8 cellular contexts compared by ENCODE assay signal in the genomic region with DNA sequence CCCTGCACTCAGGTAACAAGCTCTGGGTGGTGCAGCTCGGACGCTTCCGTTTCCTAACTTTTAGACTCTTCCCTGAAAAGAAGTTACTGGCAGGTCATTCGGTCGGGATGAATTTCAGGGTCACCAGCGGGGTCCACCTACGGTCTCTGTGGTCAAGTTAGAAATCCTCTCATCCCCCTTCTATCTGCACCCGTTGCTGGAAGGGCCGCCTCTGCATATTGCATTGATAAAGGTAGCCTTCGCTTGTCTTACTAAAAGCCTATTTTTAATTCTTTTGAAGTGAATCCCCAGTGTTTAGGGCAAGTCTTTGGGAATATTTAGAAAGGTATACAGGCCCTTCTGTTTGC. TPM values are rescaled to one million over a fixed set of nuclear protein-coding genes. Genes with fewer than 3 reads are reported as not detected.
A peak's percentile ranks its signal among the peaks of the same experiment; 100 is the strongest.
DNase-seq lines count a peak whose midpoint lies in the region; ATAC-seq and TF ChIP-seq lines count a peak whose summit lies in the region.

No MANE protein-coding gene starts in this region.

- DNase-seq in HCT116 (ENCODE audit: low read depth, low spot score), result no peak
- DNase-seq in SW480 (ENCODE audit: low spot score), result peak; percentile 15
- DNase-seq in foreskin fibroblast, result no peak
- DNase-seq in NCI-H446 (lab: John Stamatoyannopoulos, UW), result no peak
- no peak for DNase-seq in effector CD4-positive, alpha-beta T cell
- DNase-seq in NCI-H2107 treated with DMSO at 0.1 percent for 48 hours (lab: John Stamatoyannopoulos, UW; ENCODE audit: unreplicated experiment), result no peak
- no peak for DNase-seq in AG08395 (ENCODE audit: low spot score)

- no peak for TF ChIP-seq POLR2A in HCT116 (IDR thresholded peaks at IDR 0.05; ENCODE audit: borderline replicate concordance, extremely low read depth, insufficient read depth, insufficient read length)

- peaks cover 11 to 18% of the 10 kb centered on the region in 2 experiments for H3K4me1 ChIP-seq in HCT116 (ENCODE audit: control insufficient read depth in 1 of 2, insufficient read depth in 2 of 2, low read length in 2 of 2)

- H3K27ac ChIP-seq in HCT116 (ENCODE audit: low read depth, low read length) (peak overlapping the region; percentile 93), skin epidermis (peak overlapping the region; percentile 56 to 94 (median 90))

- POLR2A ChIA-PET in HCT116 (lab: Charles Lee), result no interaction called here

- intact Hi-C loops in HCT116 (cut with micrococcal nuclease), result no loop called here

- RAD21 ChIA-PET in HCT116 (lab: Charles Lee; ENCODE audit: low non-redundant PET in 1 of 2, low total read pairs in 2 of 2, uncharacterized antibody in 2 of 2, unreplicated experiment in 2 of 2), result no interaction called here

- TF ChIP-seq CTCF in HCT116 (IDR thresholded peaks at IDR 0.05 in 2 of 3, conservative IDR thresholded peaks at IDR 0.05 in 1 of 3; ENCODE audit: borderline replicate concordance in 1 of 3, insufficient read depth in 1 of 3, low read depth in 2 of 3, low read length in 2 of 3) (no peak), foreskin fibroblast (IDR thresholded peaks at IDR 0.05; ENCODE audit: low read depth, low read length) (no peak)

- H3K79me2 ChIP-seq in HCT116 (ENCODE audit: insufficient read depth, low read length), result peaks cover 49% of the 10 kb centered on the region

- peaks cover 15 to 17% of the 10 kb centered on the region in 2 experiments; a peak in 3 of 4 replicates for H3K36me3 ChIP-seq in HCT116 (ENCODE audit: control insufficient read depth in 1 of 2, insufficient read depth in 2 of 2, low read length in 2 of 2)

- peak overlapping the region; percentile 79 for H3K4me2 ChIP-seq in HCT116 (ENCODE audit: low read length)

- ATAC-seq in HCT116, result no peak

- CTCF ChIA-PET in HCT116 (lab: Charles Lee), result no interaction called here

- no peaks in the 10 kb centered on the region for H3K27me3 ChIP-seq in HCT116 (ENCODE audit: insufficient read depth, low read length)

- H3K4me3 ChIP-seq in HCT116 (replicated peaks in 1 of 2; ENCODE audit: low read depth in 1 of 2, low read length in 2 of 2), result peak overlapping the region; percentile 71 to 73
- H3K4me3 ChIP-seq in foreskin fibroblast (ENCODE audit: low read depth in 1 of 2, low read length in 2 of 2), result peak overlapping the region; percentile 79 to 90
- peak overlapping the region; percentile 63 to 96 (median 83) for H3K4me3 ChIP-seq in skin epidermis

- no peaks in the 10 kb centered on the region for H3K9me3 ChIP-seq in HCT116 (ENCODE audit: control insufficient read depth in 1 of 2, insufficient read depth in 1 of 2, low read depth in 1 of 2, low read length in 2 of 2)

- no peak for TF ChIP-seq RAD21 in HCT116 (IDR thresholded peaks at IDR 0.05; ENCODE audit: low read depth)

- peak overlapping the region; percentile 88 for H3K9ac ChIP-seq in HCT116 (ENCODE audit: low read length)

- H4K20me1 ChIP-seq in HCT116 (ENCODE audit: insufficient read depth), result no peaks in the 10 kb centered on the region; the same call in 1 of the 2 replicates

- no peaks in the 10 kb centered on the region for H3K9me2 ChIP-seq in HCT116 (ENCODE audit: insufficient read depth)

- no TSS peak for BruUV-seq in HCT116 (replicated peaks; lab: Mats Ljungman, UMichigan)

- H2AFZ ChIP-seq in HCT116 (ENCODE audit: low read depth, low read length, poor library complexity, severe bottlenecking), result no peak overlapping the region

TF ChIP-seq in HCT116, 20 proteins besides CTCF, POLR2A, EP300 and RAD21:
- no peak for TF ChIP-seq SRF (IDR thresholded peaks at IDR 0.05; ENCODE audit: low read depth)
- no peak for TF ChIP-seq SP1 (IDR thresholded peaks at IDR 0.05; ENCODE audit: low read depth)
- no peak for TF ChIP-seq FOSL1 (IDR thresholded peaks at IDR 0.05; ENCODE audit: low read depth)
- no peak for TF ChIP-seq ZNF274 (IDR thresholded peaks at IDR 0.05; ENCODE audit: low read depth, low read length)
- TF ChIP-seq, protein P1, sequence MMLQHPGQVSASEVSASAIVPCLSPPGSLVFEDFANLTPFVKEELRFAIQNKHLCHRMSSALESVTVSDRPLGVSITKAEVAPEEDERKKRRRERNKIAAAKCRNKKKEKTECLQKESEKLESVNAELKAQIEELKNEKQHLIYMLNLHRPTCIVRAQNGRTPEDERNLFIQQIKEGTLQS (IDR thresholded peaks at IDR 0.05), result no peak
- no peak for TF ChIP-seq CEBPB (IDR thresholded peaks at IDR 0.05; ENCODE audit: low read depth)
- no peak for TF ChIP-seq POLR2AphosphoS5 (IDR thresholded peaks at IDR 0.05; ENCODE audit: low read depth, low read length)
- no peak for TF ChIP-seq YY1 (IDR thresholded peaks at IDR 0.05; ENCODE audit: extremely low read depth, insufficient replicate concordance, low read depth, low read length)
- no peak for TF ChIP-seq TCF7L2 (IDR thresholded peaks at IDR 0.05; ENCODE audit: borderline replicate concordance, extremely low read depth, insufficient read depth, insufficient read length)
- no peak for TF ChIP-seq CBX3 (IDR thresholded peaks at IDR 0.05; ENCODE audit: low read depth)
- TF ChIP-seq, protein P2, sequence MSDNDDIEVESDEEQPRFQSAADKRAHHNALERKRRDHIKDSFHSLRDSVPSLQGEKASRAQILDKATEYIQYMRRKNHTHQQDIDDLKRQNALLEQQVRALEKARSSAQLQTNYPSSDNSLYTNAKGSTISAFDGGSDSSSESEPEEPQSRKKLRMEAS (IDR thresholded peaks at IDR 0.05), result no peak
- TF ChIP-seq EZH2phosphoT487 (IDR thresholded peaks at IDR 0.05; ENCODE audit: borderline replicate concordance), result no peak
- TF ChIP-seq ZFX (IDR thresholded peaks at IDR 0.05), result no peak; the same call in 1 of the 2 replicates
- no peak for TF ChIP-seq ELF1 (IDR thresholded peaks at IDR 0.05; ENCODE audit: borderline replicate concordance, low read depth)

RNA-seq across cellular contexts. Expression of a gene that starts 0.7 kb away (rescaled TPM):
- total RNA-seq in HCT116 (2021; ENCODE audit: unreplicated experiment), result 36.7 TPM
- polyA plus RNA-seq in HCT116 (2012), result 24.3 and 27.8 TPM in 2 replicates

RNA-seq across cellular contexts. Expression of a gene that starts 47.3 kb away (rescaled TPM):
- 0.10 TPM for total RNA-seq in HCT116 (2021; ENCODE audit: unreplicated experiment)
- 0.17 and 0.24 TPM in 2 replicates for polyA plus RNA-seq in HCT116 (2012)

RNA-seq across cellular contexts. Expression of a gene that starts 56.1 kb away (rescaled TPM):
- 21.9 TPM for total RNA-seq in HCT116 (2021; ENCODE audit: unreplicated experiment)
- 5.6 and 8.4 TPM in 2 replicates for polyA plus RNA-seq in HCT116 (2012)

RNA-seq across cellular contexts. Expression of a gene that starts 56.2 kb away (rescaled TPM):
- total RNA-seq in HCT116 (2021; ENCODE audit: unreplicated experiment), result 13.2 TPM
- polyA plus RNA-seq in HCT116 (2012), result 5.6 and 6.0 TPM in 2 replicates
